1 cellular context compared by ENCODE assay signal in the genomic region with DNA sequence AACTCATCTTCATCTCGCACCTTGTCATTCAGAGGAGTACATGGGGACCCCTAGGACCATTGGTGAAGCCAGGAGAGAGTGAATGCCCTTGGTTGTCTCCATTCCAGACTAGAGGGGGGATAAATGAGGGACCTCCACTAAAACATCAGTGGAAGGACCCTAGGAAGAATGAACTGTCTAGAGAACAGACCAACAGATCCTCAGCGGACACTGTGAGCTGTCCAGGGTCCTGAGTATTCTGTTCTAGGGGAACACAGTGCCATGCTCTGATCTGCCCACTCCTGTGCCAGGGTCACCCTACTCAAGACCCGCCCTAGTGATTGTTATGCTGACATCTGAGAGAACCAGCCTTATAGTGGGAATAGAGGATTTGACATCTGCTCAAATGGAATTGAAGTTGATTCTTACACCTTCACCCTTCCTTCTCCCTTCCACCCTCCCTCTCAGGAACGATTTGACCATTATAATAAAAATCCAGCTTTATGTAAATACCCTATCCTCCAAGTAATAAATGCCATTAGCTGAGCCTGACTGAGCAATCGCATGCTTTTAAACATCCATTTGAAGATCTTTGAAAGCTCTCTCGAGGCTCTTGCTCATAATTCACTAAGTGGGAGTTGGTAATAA.
TF ChIP-seq lines count a peak whose summit lies in the region.

No MANE protein-coding gene starts in this region.

TF ChIP-seq in HepG2, 621 proteins besides CTCF, POLR2A, EP300 and RAD21 (continued from another document and continues in another):
- TF ChIP-seq, protein P1, sequence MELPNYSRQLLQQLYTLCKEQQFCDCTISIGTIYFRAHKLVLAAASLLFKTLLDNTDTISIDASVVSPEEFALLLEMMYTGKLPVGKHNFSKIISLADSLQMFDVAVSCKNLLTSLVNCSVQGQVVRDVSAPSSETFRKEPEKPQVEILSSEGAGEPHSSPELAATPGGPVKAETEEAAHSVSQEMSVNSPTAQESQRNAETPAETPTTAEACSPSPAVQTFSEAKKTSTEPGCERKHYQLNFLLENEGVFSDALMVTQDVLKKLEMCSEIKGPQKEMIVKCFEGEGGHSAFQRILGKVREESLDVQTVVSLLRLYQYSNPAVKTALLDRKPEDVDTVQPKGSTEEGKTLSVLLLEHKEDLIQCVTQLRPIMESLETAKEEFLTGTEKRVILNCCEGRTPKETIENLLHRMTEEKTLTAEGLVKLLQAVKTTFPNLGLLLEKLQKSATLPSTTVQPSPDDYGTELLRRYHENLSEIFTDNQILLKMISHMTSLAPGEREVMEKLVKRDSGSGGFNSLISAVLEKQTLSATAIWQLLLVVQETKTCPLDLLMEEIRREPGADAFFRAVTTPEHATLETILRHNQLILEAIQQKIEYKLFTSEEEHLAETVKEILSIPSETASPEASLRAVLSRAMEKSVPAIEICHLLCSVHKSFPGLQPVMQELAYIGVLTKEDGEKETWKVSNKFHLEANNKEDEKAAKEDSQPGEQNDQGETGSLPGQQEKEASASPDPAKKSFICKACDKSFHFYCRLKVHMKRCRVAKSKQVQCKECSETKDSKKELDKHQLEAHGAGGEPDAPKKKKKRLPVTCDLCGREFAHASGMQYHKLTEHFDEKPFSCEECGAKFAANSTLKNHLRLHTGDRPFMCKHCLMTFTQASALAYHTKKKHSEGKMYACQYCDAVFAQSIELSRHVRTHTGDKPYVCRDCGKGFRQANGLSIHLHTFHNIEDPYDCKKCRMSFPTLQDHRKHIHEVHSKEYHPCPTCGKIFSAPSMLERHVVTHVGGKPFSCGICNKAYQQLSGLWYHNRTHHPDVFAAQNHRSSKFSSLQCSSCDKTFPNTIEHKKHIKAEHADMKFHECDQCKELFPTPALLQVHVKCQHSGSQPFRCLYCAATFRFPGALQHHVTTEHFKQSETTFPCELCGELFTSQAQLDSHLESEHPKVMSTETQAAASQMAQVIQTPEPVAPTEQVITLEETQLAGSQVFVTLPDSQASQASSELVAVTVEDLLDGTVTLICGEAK (IDR thresholded peaks at IDR 0.05), result no peak
- TF ChIP-seq, protein P1 (CRISPR knock-in tag; IDR thresholded peaks at IDR 0.05), result no peak
- TF ChIP-seq ZNF136 (CRISPR knock-in tag; IDR thresholded peaks at IDR 0.05; ENCODE audit: low read depth), result no peak
- TF ChIP-seq ZFP90 (CRISPR knock-in tag; IDR thresholded peaks at IDR 0.05; ENCODE audit: borderline replicate concordance), result no peak
- TF ChIP-seq MIER2 (CRISPR knock-in tag; IDR thresholded peaks at IDR 0.05), result peak; percentile 99
- TF ChIP-seq MAFG (CRISPR knock-in tag; IDR thresholded peaks at IDR 0.05), result no peak
- TF ChIP-seq TBX3 (IDR thresholded peaks at IDR 0.05; ENCODE audit: borderline replicate concordance), result no peak
- TF ChIP-seq ZNF83 (CRISPR knock-in tag; IDR thresholded peaks at IDR 0.05; ENCODE audit: borderline replicate concordance), result peak; percentile 83; the same call in 1 of the 2 replicates
- TF ChIP-seq, protein P2, sequence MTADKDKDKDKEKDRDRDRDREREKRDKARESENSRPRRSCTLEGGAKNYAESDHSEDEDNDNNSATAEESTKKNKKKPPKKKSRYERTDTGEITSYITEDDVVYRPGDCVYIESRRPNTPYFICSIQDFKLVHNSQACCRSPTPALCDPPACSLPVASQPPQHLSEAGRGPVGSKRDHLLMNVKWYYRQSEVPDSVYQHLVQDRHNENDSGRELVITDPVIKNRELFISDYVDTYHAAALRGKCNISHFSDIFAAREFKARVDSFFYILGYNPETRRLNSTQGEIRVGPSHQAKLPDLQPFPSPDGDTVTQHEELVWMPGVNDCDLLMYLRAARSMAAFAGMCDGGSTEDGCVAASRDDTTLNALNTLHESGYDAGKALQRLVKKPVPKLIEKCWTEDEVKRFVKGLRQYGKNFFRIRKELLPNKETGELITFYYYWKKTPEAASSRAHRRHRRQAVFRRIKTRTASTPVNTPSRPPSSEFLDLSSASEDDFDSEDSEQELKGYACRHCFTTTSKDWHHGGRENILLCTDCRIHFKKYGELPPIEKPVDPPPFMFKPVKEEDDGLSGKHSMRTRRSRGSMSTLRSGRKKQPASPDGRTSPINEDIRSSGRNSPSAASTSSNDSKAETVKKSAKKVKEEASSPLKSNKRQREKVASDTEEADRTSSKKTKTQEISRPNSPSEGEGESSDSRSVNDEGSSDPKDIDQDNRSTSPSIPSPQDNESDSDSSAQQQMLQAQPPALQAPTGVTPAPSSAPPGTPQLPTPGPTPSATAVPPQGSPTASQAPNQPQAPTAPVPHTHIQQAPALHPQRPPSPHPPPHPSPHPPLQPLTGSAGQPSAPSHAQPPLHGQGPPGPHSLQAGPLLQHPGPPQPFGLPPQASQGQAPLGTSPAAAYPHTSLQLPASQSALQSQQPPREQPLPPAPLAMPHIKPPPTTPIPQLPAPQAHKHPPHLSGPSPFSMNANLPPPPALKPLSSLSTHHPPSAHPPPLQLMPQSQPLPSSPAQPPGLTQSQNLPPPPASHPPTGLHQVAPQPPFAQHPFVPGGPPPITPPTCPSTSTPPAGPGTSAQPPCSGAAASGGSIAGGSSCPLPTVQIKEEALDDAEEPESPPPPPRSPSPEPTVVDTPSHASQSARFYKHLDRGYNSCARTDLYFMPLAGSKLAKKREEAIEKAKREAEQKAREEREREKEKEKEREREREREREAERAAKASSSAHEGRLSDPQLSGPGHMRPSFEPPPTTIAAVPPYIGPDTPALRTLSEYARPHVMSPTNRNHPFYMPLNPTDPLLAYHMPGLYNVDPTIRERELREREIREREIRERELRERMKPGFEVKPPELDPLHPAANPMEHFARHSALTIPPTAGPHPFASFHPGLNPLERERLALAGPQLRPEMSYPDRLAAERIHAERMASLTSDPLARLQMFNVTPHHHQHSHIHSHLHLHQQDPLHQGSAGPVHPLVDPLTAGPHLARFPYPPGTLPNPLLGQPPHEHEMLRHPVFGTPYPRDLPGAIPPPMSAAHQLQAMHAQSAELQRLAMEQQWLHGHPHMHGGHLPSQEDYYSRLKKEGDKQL (CRISPR knock-in tag; IDR thresholded peaks at IDR 0.05; ENCODE audit: low read depth), result no peak
- no peak for TF ChIP-seq ZNF205 (CRISPR knock-in tag; IDR thresholded peaks at IDR 0.05)
- TF ChIP-seq IKZF1 (IDR thresholded peaks at IDR 0.05), result no peak
- no peak for TF ChIP-seq SMAD1 (CRISPR knock-in tag; IDR thresholded peaks at IDR 0.05; ENCODE audit: borderline replicate concordance, low read depth)
- no peak for TF ChIP-seq ZFX (CRISPR knock-in tag; IDR thresholded peaks at IDR 0.05; ENCODE audit: low read depth)
- TF ChIP-seq, protein P3, sequence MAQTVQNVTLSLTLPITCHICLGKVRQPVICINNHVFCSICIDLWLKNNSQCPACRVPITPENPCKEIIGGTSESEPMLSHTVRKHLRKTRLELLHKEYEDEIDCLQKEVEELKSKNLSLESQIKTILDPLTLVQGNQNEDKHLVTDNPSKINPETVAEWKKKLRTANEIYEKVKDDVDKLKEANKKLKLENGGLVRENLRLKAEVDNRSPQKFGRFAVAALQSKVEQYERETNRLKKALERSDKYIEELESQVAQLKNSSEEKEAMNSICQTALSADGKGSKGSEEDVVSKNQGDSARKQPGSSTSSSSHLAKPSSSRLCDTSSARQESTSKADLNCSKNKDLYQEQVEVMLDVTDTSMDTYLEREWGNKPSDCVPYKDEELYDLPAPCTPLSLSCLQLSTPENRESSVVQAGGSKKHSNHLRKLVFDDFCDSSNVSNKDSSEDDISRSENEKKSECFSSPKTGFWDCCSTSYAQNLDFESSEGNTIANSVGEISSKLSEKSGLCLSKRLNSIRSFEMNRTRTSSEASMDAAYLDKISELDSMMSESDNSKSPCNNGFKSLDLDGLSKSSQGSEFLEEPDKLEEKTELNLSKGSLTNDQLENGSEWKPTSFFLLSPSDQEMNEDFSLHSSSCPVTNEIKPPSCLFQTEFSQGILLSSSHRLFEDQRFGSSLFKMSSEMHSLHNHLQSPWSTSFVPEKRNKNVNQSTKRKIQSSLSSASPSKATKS (CRISPR knock-in tag; IDR thresholded peaks at IDR 0.05), result no peak
- TF ChIP-seq NFATC3 (CRISPR knock-in tag; IDR thresholded peaks at IDR 0.05), result no peak
- TF ChIP-seq ZNF329 (CRISPR knock-in tag; IDR thresholded peaks at IDR 0.05; ENCODE audit: low read depth), result no peak
- no peak; the same call in 1 of the 2 replicates for TF ChIP-seq RFX3 (CRISPR knock-in tag; IDR thresholded peaks at IDR 0.05)
- TF ChIP-seq NFRKB (IDR thresholded peaks at IDR 0.05), result no peak
- TF ChIP-seq, protein P4, sequence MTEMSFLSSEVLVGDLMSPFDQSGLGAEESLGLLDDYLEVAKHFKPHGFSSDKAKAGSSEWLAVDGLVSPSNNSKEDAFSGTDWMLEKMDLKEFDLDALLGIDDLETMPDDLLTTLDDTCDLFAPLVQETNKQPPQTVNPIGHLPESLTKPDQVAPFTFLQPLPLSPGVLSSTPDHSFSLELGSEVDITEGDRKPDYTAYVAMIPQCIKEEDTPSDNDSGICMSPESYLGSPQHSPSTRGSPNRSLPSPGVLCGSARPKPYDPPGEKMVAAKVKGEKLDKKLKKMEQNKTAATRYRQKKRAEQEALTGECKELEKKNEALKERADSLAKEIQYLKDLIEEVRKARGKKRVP (CRISPR knock-in tag; IDR thresholded peaks at IDR 0.05), result no peak
- TF ChIP-seq HMG20A (CRISPR knock-in tag; IDR thresholded peaks at IDR 0.05; ENCODE audit: borderline replicate concordance), result no peak
- no peak for TF ChIP-seq MTF2 (CRISPR knock-in tag; IDR thresholded peaks at IDR 0.05; ENCODE audit: borderline replicate concordance)
- TF ChIP-seq ZNF782 (CRISPR knock-in tag; IDR thresholded peaks at IDR 0.05; ENCODE audit: borderline replicate concordance), result no peak
- TF ChIP-seq, protein P5, sequence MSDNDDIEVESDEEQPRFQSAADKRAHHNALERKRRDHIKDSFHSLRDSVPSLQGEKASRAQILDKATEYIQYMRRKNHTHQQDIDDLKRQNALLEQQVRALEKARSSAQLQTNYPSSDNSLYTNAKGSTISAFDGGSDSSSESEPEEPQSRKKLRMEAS (IDR thresholded peaks at IDR 0.05), result no peak
- no peak for TF ChIP-seq CBFB (CRISPR knock-in tag; IDR thresholded peaks at IDR 0.05)
- TF ChIP-seq XBP1 (CRISPR knock-in tag; IDR thresholded peaks at IDR 0.05), result no peak
- no peak for TF ChIP-seq CBX5 (CRISPR knock-in tag; IDR thresholded peaks at IDR 0.05; ENCODE audit: borderline replicate concordance)
- no peak for TF ChIP-seq PCBP1 (IDR thresholded peaks at IDR 0.05; ENCODE audit: borderline replicate concordance, low read depth, low read length)
- TF ChIP-seq MATR3 (CRISPR knock-in tag; IDR thresholded peaks at IDR 0.05), result no peak
- TF ChIP-seq KDM3A (CRISPR knock-in tag; IDR thresholded peaks at IDR 0.05; ENCODE audit: low read depth), result no peak
- no peak for TF ChIP-seq ZNF44 (CRISPR knock-in tag; IDR thresholded peaks at IDR 0.05)
- no peak for TF ChIP-seq SAFB2 (CRISPR knock-in tag; IDR thresholded peaks at IDR 0.05; ENCODE audit: borderline replicate concordance, low read depth)
- TF ChIP-seq, protein P6, sequence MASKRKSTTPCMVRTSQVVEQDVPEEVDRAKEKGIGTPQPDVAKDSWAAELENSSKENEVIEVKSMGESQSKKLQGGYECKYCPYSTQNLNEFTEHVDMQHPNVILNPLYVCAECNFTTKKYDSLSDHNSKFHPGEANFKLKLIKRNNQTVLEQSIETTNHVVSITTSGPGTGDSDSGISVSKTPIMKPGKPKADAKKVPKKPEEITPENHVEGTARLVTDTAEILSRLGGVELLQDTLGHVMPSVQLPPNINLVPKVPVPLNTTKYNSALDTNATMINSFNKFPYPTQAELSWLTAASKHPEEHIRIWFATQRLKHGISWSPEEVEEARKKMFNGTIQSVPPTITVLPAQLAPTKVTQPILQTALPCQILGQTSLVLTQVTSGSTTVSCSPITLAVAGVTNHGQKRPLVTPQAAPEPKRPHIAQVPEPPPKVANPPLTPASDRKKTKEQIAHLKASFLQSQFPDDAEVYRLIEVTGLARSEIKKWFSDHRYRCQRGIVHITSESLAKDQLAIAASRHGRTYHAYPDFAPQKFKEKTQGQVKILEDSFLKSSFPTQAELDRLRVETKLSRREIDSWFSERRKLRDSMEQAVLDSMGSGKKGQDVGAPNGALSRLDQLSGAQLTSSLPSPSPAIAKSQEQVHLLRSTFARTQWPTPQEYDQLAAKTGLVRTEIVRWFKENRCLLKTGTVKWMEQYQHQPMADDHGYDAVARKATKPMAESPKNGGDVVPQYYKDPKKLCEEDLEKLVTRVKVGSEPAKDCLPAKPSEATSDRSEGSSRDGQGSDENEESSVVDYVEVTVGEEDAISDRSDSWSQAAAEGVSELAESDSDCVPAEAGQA (IDR thresholded peaks at IDR 0.05; ENCODE audit: low read depth), result no peak
- TF ChIP-seq, protein P6 (CRISPR knock-in tag; IDR thresholded peaks at IDR 0.05; ENCODE audit: borderline replicate concordance), result no peak
